In genomic region chr17:39357488-39357887, GRCh38 we compare ENCODE assay signal across 21 cellular contexts. TPM values are rescaled to one million over a fixed set of nuclear protein-coding genes. Genes with fewer than 3 reads are reported as not detected.
A peak's percentile ranks its signal among the peaks of the same experiment; 100 is the strongest.
DNase-seq lines count a peak whose midpoint lies in the region; ATAC-seq, FAIRE-seq and TF ChIP-seq lines count a peak whose summit lies in the region.
"Had no signal": no experiment of that assay in that cellular context is flagged by ENCODE, and none has a peak within 500 bp of the region (broad histone marks: within the 10 kb centered on the region; RNA-seq: fewer than 3 reads in every experiment).

No MANE protein-coding gene starts in this region.

- FAIRE-seq in K562 (lab: Jason Lieb, UNC) (no peak), small intestine (lab: Jason Lieb, UNC) (no peak)
- FAIRE-seq: GM19239 had no signal

- intact Hi-C loops in K562 (cut with micrococcal nuclease) (loop anchor here (5.0 kb wide), 1 partner anchor 45 kb away; the partner anchor contains the start of gene FBXL20), esophagus squamous epithelium (cut with DNase I) (no loop called here)

- H3K4me3 ChIP-seq in Karpas-422 (ENCODE audit: low read length) (no peak overlapping the region), K562 (no peak overlapping the region), fibroblast of lung (replicated peaks in 1 of 4; ENCODE audit: control extremely low read depth in 1 of 4, insufficient read depth in 1 of 4, low read depth in 3 of 4, low read length in 4 of 4) (no peak overlapping the region), small intestine (ENCODE audit: low read depth in 1 of 2, low read length in 2 of 2) (no peak overlapping the region), esophagus squamous epithelium (no peak overlapping the region)

- H3K79me2 ChIP-seq in Karpas-422 (ENCODE audit: low read length) (peaks cover 71% of the 10 kb centered on the region), K562 (ENCODE audit: control insufficient read depth, insufficient read depth, low read length) (peaks cover 24% of the 10 kb centered on the region; the same call in 2 of the 3 replicates), fibroblast of lung (ENCODE audit: control insufficient read depth, insufficient read depth, low read length) (no peaks in the 10 kb centered on the region)

- no peak for TF ChIP-seq EP300 in K562 (IDR thresholded peaks at IDR 0.05; ENCODE audit: low read length)

- TF ChIP-seq POLR2A in K562 (conservative IDR thresholded peaks at IDR 0.05) (no peak), esophagus squamous epithelium (IDR thresholded peaks at IDR 0.05) (no peak)

- no peaks in the 10 kb centered on the region for H3K9me3 Mint-ChIP-seq in T-helper 2 cell treated with Interferon-gamma antibody and Interleukin-4, amounts not matched to agents 5 μg/mL and 100 μg/mL, for 36 hours
- no peaks in the 10 kb centered on the region for H3K9me3 Mint-ChIP-seq in stimulated activated effector memory CD8-positive, alpha-beta T cell treated with anti-CD3 and anti-CD28 coated beads, Interleukin-12 subunit alpha, Interleukin-12 subunit beta, amount 100 ng/mL, for 72 hours
- H3K9me3 Mint-ChIP-seq: CD4-positive, alpha-beta T cell had no signal

- H3K36me3 Mint-ChIP-seq in T-helper 2 cell treated with Interferon-gamma antibody and Interleukin-4, amounts not matched to agents 5 μg/mL and 100 μg/mL, for 36 hours (ENCODE audit: low read depth): no peaks in the 10 kb centered on the region
- H3K36me3 Mint-ChIP-seq in stimulated activated effector memory CD8-positive, alpha-beta T cell treated with anti-CD3 and anti-CD28 coated beads, Interleukin-12 subunit alpha, Interleukin-12 subunit beta, amount 100 ng/mL, for 72 hours: no peaks in the 10 kb centered on the region

- no peaks in the 10 kb centered on the region for H3K4me1 Mint-ChIP-seq in T-helper 2 cell treated with Interferon-gamma antibody and Interleukin-4, amounts not matched to agents 5 μg/mL and 100 μg/mL, for 36 hours (ENCODE audit: low read depth)
- no peaks in the 10 kb centered on the region for H3K4me1 Mint-ChIP-seq in stimulated activated effector memory CD8-positive, alpha-beta T cell treated with anti-CD3 and anti-CD28 coated beads, Interleukin-12 subunit alpha, Interleukin-12 subunit beta, amount 100 ng/mL, for 72 hours

- H3K4me2 ChIP-seq in Karpas-422 (ENCODE audit: low read depth, low read length, poor library complexity, severe bottlenecking) (no peak overlapping the region), K562 (ENCODE audit: insufficient read depth, low read length) (no peak overlapping the region), fibroblast of lung (ENCODE audit: extremely low read depth, insufficient read depth, low read length) (no peak overlapping the region)

- H3K9me1 ChIP-seq in K562 (ENCODE audit: control insufficient read depth, insufficient read depth, low read length): no peaks in the 10 kb centered on the region

- no peak overlapping the region for H3K27ac Mint-ChIP-seq in T-helper 2 cell treated with Interferon-gamma antibody and Interleukin-4, amounts not matched to agents 5 μg/mL and 100 μg/mL, for 36 hours
- no peak overlapping the region for H3K27ac Mint-ChIP-seq in stimulated activated effector memory CD8-positive, alpha-beta T cell treated with anti-CD3 and anti-CD28 coated beads, Interleukin-12 subunit alpha, Interleukin-12 subunit beta, amount 100 ng/mL, for 72 hours
- H3K27ac Mint-ChIP-seq: CD4-positive, alpha-beta T cell had no signal

- TF ChIP-seq RAD21 in K562 (CRISPR knock-in tag; conservative IDR thresholded peaks at IDR 0.05 in 1 of 2, IDR thresholded peaks at IDR 0.05 in 1 of 2): no peak

- H3K27ac ChIP-seq in Karpas-422 (ENCODE audit: low read length) (peak overlapping the region; percentile 11; the same call in 1 of the 2 replicates), K562 (ENCODE audit: extremely low read depth, low read depth, low read length) (peak overlapping the region; percentile 32; the same call in 1 of the 3 replicates), fibroblast of lung (ENCODE audit: insufficient read depth, low read length) (no peak overlapping the region), small intestine (ENCODE audit: low read depth in 1 of 2, low read length in 1 of 2) (peak overlapping the region; percentile 58 to 61), esophagus squamous epithelium (no peak overlapping the region)

- CTCF ChIA-PET in K562 (lab: Yijun Ruan, JAX; ENCODE audit: low intra/inter-chr PET ratio): no interaction called here

- H2AFZ ChIP-seq in Karpas-422 (ENCODE audit: low read length) (no peak overlapping the region), K562 (ENCODE audit: low read depth, low read length) (no peak overlapping the region), fibroblast of lung (ENCODE audit: low read length) (no peak overlapping the region)

- POLR2A ChIA-PET in K562 (lab: Yijun Ruan, JAX): interaction anchor here (0.9 kb wide), 1 partner anchor 9 kb away, joined by 6 read pairs; no protein-coding TSS in a partner anchor

- no TSS peak for BruUV-seq in K562 (replicated peaks; lab: Mats Ljungman, UMichigan)

- H3K9ac ChIP-seq in Karpas-422 (ENCODE audit: low read length) (no peak overlapping the region), K562 (ENCODE audit: insufficient read depth in 1 of 2, low read depth in 2 of 2, low read length in 2 of 2) (no peak overlapping the region), fibroblast of lung (ENCODE audit: insufficient read depth, low read length) (no peak overlapping the region)

- no peak overlapping the region for H3K4me3 Mint-ChIP-seq in T-helper 2 cell treated with Interferon-gamma antibody and Interleukin-4, amounts not matched to agents 5 μg/mL and 100 μg/mL, for 36 hours
- H3K4me3 Mint-ChIP-seq in stimulated activated effector memory CD8-positive, alpha-beta T cell treated with anti-CD3 and anti-CD28 coated beads, Interleukin-12 subunit alpha, Interleukin-12 subunit beta, amount 100 ng/mL, for 72 hours: no peak overlapping the region
- H3K4me3 Mint-ChIP-seq: CD4-positive, alpha-beta T cell had no signal

- TF ChIP-seq CTCF in K562 (IDR thresholded peaks at IDR 0.05 in 2 of 3, conservative IDR thresholded peaks at IDR 0.05 in 1 of 3; ENCODE audit: insufficient read depth in 2 of 3, low read depth in 1 of 3, low read length in 3 of 3) (no peak), fibroblast of lung (conservative IDR thresholded peaks at IDR 0.05 in 1 of 2, IDR thresholded peaks at IDR 0.05 in 1 of 2; ENCODE audit: low read depth in 1 of 2, low read length in 2 of 2) (no peak), esophagus squamous epithelium (IDR thresholded peaks at IDR 0.05) (no peak)

- no peaks in the 10 kb centered on the region for H3K9me3 ChIP-seq in Karpas-422 (ENCODE audit: low read length)
- no peaks in the 10 kb centered on the region for H3K9me3 ChIP-seq in K562 (replicated peaks; ENCODE audit: control insufficient read depth, insufficient read depth, low read depth, low read length)
- H3K9me3 ChIP-seq in fibroblast of lung (ENCODE audit: control insufficient read depth, insufficient read depth, low read depth, low read length): no peaks in the 10 kb centered on the region
- H3K9me3 ChIP-seq in small intestine (ENCODE audit: control insufficient read depth, low read depth): no peaks in the 10 kb centered on the region
- no peaks in the 10 kb centered on the region for H3K9me3 ChIP-seq in esophagus squamous epithelium
- H3K9me3 ChIP-seq: Caco-2 had no signal

- H3K9me2 ChIP-seq in Karpas-422 (replicated peaks; ENCODE audit: insufficient read depth, low read length): no peaks in the 10 kb centered on the region

- 57% methylated on average over 8 of the region's 8 CpGs for WGBS in K562 (ENCODE audit: insufficient coverage, low coverage, missing lambda C conversion rate)
- 24 to 66% (median 57%) methylated on average over 8 of the region's 8 CpGs for WGBS in small intestine, 3 donors
- WGBS in esophagus squamous epithelium, 2 donors: 62 to 75% methylated on average over 8 of the region's 8 CpGs

- H3K36me3 ChIP-seq in Karpas-422 (ENCODE audit: insufficient read depth, low read length): no peaks in the 10 kb centered on the region
- no peaks in the 10 kb centered on the region for H3K36me3 ChIP-seq in K562 (ENCODE audit: control insufficient read depth, insufficient read depth, low read length)
- H3K36me3 ChIP-seq in fibroblast of lung (ENCODE audit: control insufficient read depth, insufficient read depth, low read length): no peaks in the 10 kb centered on the region
- no peaks in the 10 kb centered on the region for H3K36me3 ChIP-seq in small intestine (ENCODE audit: control insufficient read depth in 2 of 2, insufficient read depth in 2 of 2, low read length in 2 of 2)
- H3K36me3 ChIP-seq in esophagus squamous epithelium: no peaks in the 10 kb centered on the region

- H3K27me3 ChIP-seq in Karpas-422 (ENCODE audit: low read length) (no peaks in the 10 kb centered on the region), K562 (ENCODE audit: control insufficient read depth in 2 of 2, insufficient read depth in 2 of 2, low read length in 2 of 2) (no peaks in the 10 kb centered on the region), fibroblast of lung (ENCODE audit: control insufficient read depth, insufficient read depth, low read length) (no peaks in the 10 kb centered on the region), small intestine (ENCODE audit: control insufficient read depth in 2 of 2, insufficient read depth in 2 of 2, low read length in 2 of 2) (no peaks in the 10 kb centered on the region), esophagus squamous epithelium (no peaks in the 10 kb centered on the region)

- DNase-seq in Karpas-422 (no peak), K562 (ENCODE audit: extremely low read depth in 1 of 4, low spot score in 3 of 4) (no peak), fibroblast of lung (ENCODE audit: low read depth in 2 of 2) (peak; percentile 15 to 22), small intestine (peak; percentile 65), HT-29 (ENCODE audit: low spot score) (no peak), esophagus squamous epithelium (lab: John Stamatoyannopoulos, UW) (no peak)
- DNase-seq in T-helper 2 cell treated with Interferon-gamma antibody and Interleukin-4, amounts not matched to agents 5 μg/mL and 100 μg/mL, for 36 hours (ENCODE audit: low spot score): no peak
- no peak for DNase-seq in stimulated activated effector memory CD8-positive, alpha-beta T cell treated with anti-CD3 and anti-CD28 coated beads, Interleukin-12 subunit alpha, Interleukin-12 subunit beta, amount 100 ng/mL, for 72 hours (ENCODE audit: low spot score in 2 of 2)
- DNase-seq: Caco-2; CD4-positive, alpha-beta T cell; GF-D8; GOT3; KBM-7; MV-4-11; NCI-H187; NCI-H2107; NCI-H510A; NCI-H774; SHP77 treated with DMSO at 0.1 percent for 48 hours had no signal

- ATAC-seq in K562: no peak
- ATAC-seq in stimulated activated effector memory CD8-positive, alpha-beta T cell treated with anti-CD3 and anti-CD28 coated beads, Interleukin-12 subunit alpha, Interleukin-12 subunit beta, amount 100 ng/mL, for 72 hours: no peak
- ATAC-seq: SK-N-SH treated with all-trans-retinoic acid at 6 μM for 48 hours had no signal

- H3K4me1 ChIP-seq in Karpas-422 (ENCODE audit: low read length): peaks cover 38% of the 10 kb centered on the region
- H3K4me1 ChIP-seq in K562 (replicated peaks in 1 of 2; ENCODE audit: control insufficient read depth in 2 of 2, insufficient read depth in 2 of 2, low read length in 2 of 2): peaks cover 13 to 34% of the 10 kb centered on the region in 2 experiments; a peak in 4 of 5 replicates
- no peaks in the 10 kb centered on the region for H3K4me1 ChIP-seq in fibroblast of lung (ENCODE audit: control insufficient read depth, extremely low read depth, insufficient read depth, low read length)
- H3K4me1 ChIP-seq in small intestine (ENCODE audit: control insufficient read depth in 2 of 2, insufficient read depth in 1 of 2, low read depth in 1 of 2, low read length in 1 of 2): no peaks in the 10 kb centered on the region
- peaks cover 0 to 15% (median 9%) of the 10 kb centered on the region in 3 donors for H3K4me1 ChIP-seq in esophagus squamous epithelium

- H4K20me1 ChIP-seq in Karpas-422 (ENCODE audit: insufficient read depth, low read depth, low read length) (no peaks in the 10 kb centered on the region), K562 (replicated peaks; ENCODE audit: control insufficient read depth, insufficient read depth, low read length) (no peaks in the 10 kb centered on the region), fibroblast of lung (ENCODE audit: control insufficient read depth, extremely low read depth, insufficient read depth, low read length) (no peaks in the 10 kb centered on the region)

- H3K27me3 Mint-ChIP-seq in T-helper 2 cell treated with Interferon-gamma antibody and Interleukin-4, amounts not matched to agents 5 μg/mL and 100 μg/mL, for 36 hours (ENCODE audit: low read depth): no peaks in the 10 kb centered on the region
- H3K27me3 Mint-ChIP-seq: CD4-positive, alpha-beta T cell had no signal

- in situ Hi-C loops in K562 (cut with MboI): no loop called here

RNA-seq across cellular contexts. Expression of gene FBXL20, which starts 43.9 kb away (rescaled TPM):
- 14.3 and 27.0 TPM in 2 replicates for total RNA-seq in Karpas-422 (2014; rRNA removed; shearing (Covaris generic); ENCODE audit: low replicate concordance)
- 21.3 and 41.9 TPM in 2 replicates for total RNA-seq in K562 (2011; cell fraction: chromatin; rRNA removed; ENCODE audit: low replicate concordance)
- total RNA-seq in K562 (2011; cell fraction: nucleolus; rRNA removed): 11.3 and 12.9 TPM in 2 replicates
- total RNA-seq in K562 (2011; cell fraction: nucleoplasm; rRNA removed): 24.6 and 38.2 TPM in 2 replicates
- 5.1 and 6.9 TPM in 2 replicates for total RNA-seq in K562 (2014; rRNA removed)
- 8.6 and 11.7 TPM in 2 replicates for total RNA-seq in K562 (2014; rRNA removed; fragmentation: Illumina TruSeq; extraction: Trizol)
- 5.6 and 6.3 TPM in 2 replicates for total RNA-seq in K562 (2015; rRNA removed; fragmentation: Illumina TruSeq; extraction: Trizol)
- 13.6 and 15.1 TPM in 2 replicates for total RNA-seq in K562 (2021)
- polyA plus RNA-seq in K562 (2011; rRNA removed): 9.4 and 10.4 TPM in 2 replicates
- polyA plus RNA-seq in K562 (2011; cell fraction: cytosol; rRNA removed): 7.3 and 7.9 TPM in 2 replicates
- 9.1 and 10.9 TPM in 2 replicates for polyA plus RNA-seq in K562 (2011; cell fraction: nucleus; rRNA removed)
- polyA plus RNA-seq in K562 (2012): 4.6 and 6.6 TPM in 2 replicates
- 6.2 and 6.3 TPM in 2 replicates for polyA plus RNA-seq in K562 (2014; fragmentation: Illumina TruSeq; extraction: Trizol)
- polyA plus RNA-seq in K562 (2014; fragmentation: Nextera tagmentation; extraction: Ambion mirVana): 1 to 10 TPM; 1.8 to 3.0 TPM
- polyA plus RNA-seq in K562 (2014; rRNA removed): 4.5 and 4.7 TPM in 2 replicates
- 18.0 and 22.0 TPM in 2 replicates for polyA minus RNA-seq in K562 (2011; rRNA and poly(A)+ RNA removed)
- polyA minus RNA-seq in K562 (2011; cell fraction: cytosol; rRNA and poly(A)+ RNA removed): 10.3 and 10.8 TPM in 2 replicates
- 3.2 and 5.2 TPM in 2 replicates for polyA minus RNA-seq in K562 (2011; cell fraction: nucleus; rRNA and poly(A)+ RNA removed)
- total RNA-seq in fibroblast of lung: 11.3 and 14.5 TPM in 2 replicates
- polyA plus RNA-seq in fibroblast of lung: 4.2 and 7.6 TPM in 2 replicates
- polyA plus RNA-seq in fibroblast of lung (2012): 4.1 and 5.4 TPM in 2 replicates
- polyA minus RNA-seq in fibroblast of lung (ENCODE audit: low replicate concordance): 16.5 and 43.4 TPM in 2 replicates
- 1 to 10 TPM; 1.9 to 3.5 (median 2.5) TPM for polyA plus RNA-seq in small intestine
- 3.3 and 4.7 TPM in 2 replicates for total RNA-seq in HT-29 (2014; rRNA removed; shearing (Covaris generic))
- total RNA-seq in esophagus squamous epithelium: 10 to 100 TPM in 1 of 4 donors, 1 to 10 TPM in 3; 5.0 to 10.3 (median 6.8) TPM

Comparison
In these comparisons a context has a peak if more than half of its experiments do, and no peak if none do; other contexts are left out.
1. DNase-seq: peak in fibroblast of lung (2 of 2) and small intestine (single experiment); none in Karpas-422 (single experiment), K562 (0 of 4), HT-29 (single experiment), T-helper 2 cell treated with Interferon-gamma antibody and Interleukin-4, amounts not matched to agents 5 μg/mL and 100 μg/mL, for 36 hours (single experiment), esophagus squamous epithelium (single experiment) and stimulated activated effector memory CD8-positive, alpha-beta T cell treated with anti-CD3 and anti-CD28 coated beads, Interleukin-12 subunit alpha, Interleukin-12 subunit beta, amount 100 ng/mL, for 72 hours (0 of 2).
2. H3K27ac ChIP-seq: peak in Karpas-422 (single experiment), K562 (single experiment) and small intestine (2 of 2); none in fibroblast of lung (single experiment) and esophagus squamous epithelium (0 of 4).